ENCODE assay signal across 19 cellular contexts in genomic region chr7:106062006-106062405, GRCh38. TPM values are rescaled to one million over a fixed set of nuclear protein-coding genes. Genes with fewer than 3 reads are reported as not detected.
A peak's percentile ranks its signal among the peaks of the same experiment; 100 is the strongest.
DNase-seq lines count a peak whose midpoint lies in the region; ATAC-seq and TF ChIP-seq lines count a peak whose summit lies in the region.
"Had no signal": no experiment of that assay in that cellular context is flagged by ENCODE, and none has a peak within 500 bp of the region (broad histone marks: within the 10 kb centered on the region; RNA-seq: fewer than 3 reads in every experiment).

No MANE protein-coding gene starts in this region.

- CTCF ChIA-PET in activated CD8-positive, alpha-beta memory T cell treated with anti-CD3 and anti-CD28 coated beads, Interleukin-2, amount 10 ng/mL, durations not matched to agents 7 days and 5 days (lab: Charles Lee) = interaction anchor here (1.4 to 2.7 kb wide), 2 partner anchors 9 to 92 kb away, joined by 3 to 12 read pairs; no protein-coding TSS in a partner anchor
- CTCF ChIA-PET in Panc1 (lab: Charles Lee) = interaction anchor here (1.2 kb wide), 1 partner anchor 92 kb away, joined by 3 read pairs; no protein-coding TSS in a partner anchor

- H3K4me1 ChIP-seq in Panc1 (ENCODE audit: control insufficient read depth, insufficient read depth, low read length) (peaks cover 54% of the 10 kb centered on the region), right cardiac atrium (ENCODE audit: control insufficient read depth, insufficient read depth, low read length) (peaks cover 11% of the 10 kb centered on the region), heart left ventricle (peaks cover 0 to 38% (median 26%) of the 10 kb centered on the region in 12 donors), BE2C (peaks cover 16% of the 10 kb centered on the region)

- H3K27ac ChIP-seq in Panc1 (ENCODE audit: low read length) = peak overlapping the region; percentile 90; the same call in 1 of the 2 replicates
- H3K27ac ChIP-seq in right cardiac atrium (ENCODE audit: low read length) = no peak overlapping the region
- H3K27ac ChIP-seq in heart left ventricle = no peak overlapping the region
- H3K27ac ChIP-seq: neutrophil, WERI-Rb-1 had no signal

- in situ Hi-C loops in Panc1 (cut with HindIII; ENCODE audit: low pct_unique_long_range_greater_than_20kb, low sequenced_read_pairs) = loop anchor here (25.0 kb wide), 1 partner anchor 100 kb away; no protein-coding TSS in a partner anchor

- H3K36me3 Mint-ChIP-seq in activated CD8-positive, alpha-beta memory T cell treated with anti-CD3 and anti-CD28 coated beads, Interleukin-2, amount 10 ng/mL, durations not matched to agents 7 days and 5 days = no peaks in the 10 kb centered on the region

- no peaks in the 10 kb centered on the region for H3K27me3 Mint-ChIP-seq in activated CD8-positive, alpha-beta memory T cell treated with anti-CD3 and anti-CD28 coated beads, Interleukin-2, amount 10 ng/mL, durations not matched to agents 7 days and 5 days
- H3K27me3 Mint-ChIP-seq: activated T-cell treated with anti-CD3 and anti-CD28 coated beads, Interleukin-2, amount 50 U/mL, for 24 hours had no signal

- POLR2A ChIA-PET in Panc1 (lab: Charles Lee) = interaction anchor here (0.6 kb wide), 1 partner anchor 169 kb away, joined by 5 read pairs; no protein-coding TSS in a partner anchor

- TF ChIP-seq POLR2A in heart left ventricle (IDR thresholded peaks at IDR 0.05) = no peak

- H3K27ac Mint-ChIP-seq in activated CD8-positive, alpha-beta memory T cell treated with anti-CD3 and anti-CD28 coated beads, Interleukin-2, amount 10 ng/mL, durations not matched to agents 7 days and 5 days = peak overlapping the region; percentile 64
- H3K27ac Mint-ChIP-seq: activated T-cell treated with anti-CD3 and anti-CD28 coated beads, Interleukin-2, amount 50 U/mL, for 24 hours had no signal

- no peaks in the 10 kb centered on the region for H3K9me3 Mint-ChIP-seq in activated CD8-positive, alpha-beta memory T cell treated with anti-CD3 and anti-CD28 coated beads, Interleukin-2, amount 10 ng/mL, durations not matched to agents 7 days and 5 days (ENCODE audit: low read depth)
- H3K9me3 Mint-ChIP-seq: activated T-cell treated with anti-CD3 and anti-CD28 coated beads, Interleukin-2, amount 50 U/mL, for 24 hours; dendritic cell treated with granulocyte-macrophage colony-stimulating factor and Interleukin-4, amounts not matched to agents 40 ng/mL and 50 ng/mL, for 4 days had no signal

- 97% methylated on average over 7 of the region's 7 CpGs for WGBS in right cardiac atrium
- 95 to 98% (median 97%) methylated on average over 7 of the region's 7 CpGs for WGBS in heart left ventricle, 4 donors

- H3K4me3 Mint-ChIP-seq in activated CD8-positive, alpha-beta memory T cell treated with anti-CD3 and anti-CD28 coated beads, Interleukin-2, amount 10 ng/mL, durations not matched to agents 7 days and 5 days = no peak overlapping the region
- H3K4me3 Mint-ChIP-seq: activated T-cell treated with anti-CD3 and anti-CD28 coated beads, Interleukin-2, amount 50 U/mL, for 24 hours; dendritic cell treated with granulocyte-macrophage colony-stimulating factor and Interleukin-4, amounts not matched to agents 40 ng/mL and 50 ng/mL, for 4 days; H9 had no signal

- H3K36me3 ChIP-seq in Panc1 (ENCODE audit: control insufficient read depth, insufficient read depth, low read length) (no peaks in the 10 kb centered on the region), heart left ventricle (no peaks in the 10 kb centered on the region), BE2C (no peaks in the 10 kb centered on the region)
- H3K36me3 ChIP-seq: neutrophil, suprapubic skin, WERI-Rb-1 had no signal

- intact Hi-C loops in Panc1 (cut with micrococcal nuclease; ENCODE audit: unreplicated experiment) = no loop called here
- intact Hi-C loops in right cardiac atrium (cut with DNase I) = no loop called here
- intact Hi-C loops in heart left ventricle (cut with DNase I) = loop anchor here in 3 of 10 donors (5.0 to 10.0 kb wide), 2 partner anchors 50 to 223 kb away; partner anchors contain the start of genes NAMPT (in 2 of the 3) and SYPL1 (in 1 of the 3)

- H3K27me3 ChIP-seq in Panc1 (ENCODE audit: control insufficient read depth, insufficient read depth, low read length) = no peaks in the 10 kb centered on the region
- H3K27me3 ChIP-seq in right cardiac atrium (ENCODE audit: control insufficient read depth, insufficient read depth) = no peaks in the 10 kb centered on the region
- no peaks in the 10 kb centered on the region for H3K27me3 ChIP-seq in heart left ventricle
- no peaks in the 10 kb centered on the region for H3K27me3 ChIP-seq in BE2C
- H3K27me3 ChIP-seq: suprapubic skin had no signal

- ATAC-seq in activated CD8-positive, alpha-beta memory T cell treated with anti-CD3 and anti-CD28 coated beads, Interleukin-2, amount 10 ng/mL, durations not matched to agents 7 days and 5 days = no peak
- 0 out of 2 replicates have a peak, but pooled peaks have one; percentile 13 for ATAC-seq in Panc1
- ATAC-seq in stimulated activated naive CD8-positive, alpha-beta T cell treated with anti-CD3 and anti-CD28 coated beads, Interleukin-15, Interleukin-2, amounts not matched to agents 100 U/mL and 50 U/mL, for 24 hours = peak; percentile 38
- ATAC-seq in right cardiac atrium = no peak
- no peak for ATAC-seq in heart left ventricle

- H3K4me1 Mint-ChIP-seq in activated CD8-positive, alpha-beta memory T cell treated with anti-CD3 and anti-CD28 coated beads, Interleukin-2, amount 10 ng/mL, durations not matched to agents 7 days and 5 days = peaks cover 40% of the 10 kb centered on the region

- no TSS peak for BruUV-seq in Panc1 (replicated peaks; lab: Mats Ljungman, UMichigan)

- H3K4me3 ChIP-seq in Panc1 (ENCODE audit: low read depth in 2 of 2, low read length in 2 of 2) = no peak overlapping the region
- H3K4me3 ChIP-seq in epithelial cell of esophagus (ENCODE audit: low read length) = no peak overlapping the region
- no peak overlapping the region for H3K4me3 ChIP-seq in right cardiac atrium (ENCODE audit: low read length)
- H3K4me3 ChIP-seq in heart left ventricle = no peak overlapping the region
- H3K4me3 ChIP-seq in BE2C (ENCODE audit: low read depth, low read length) = no peak overlapping the region
- H3K4me3 ChIP-seq: lung, suprapubic skin had no signal

- no peaks in the 10 kb centered on the region for H3K9me3 ChIP-seq in Panc1 (ENCODE audit: control insufficient read depth, insufficient read depth, low read depth, low read length)
- no peaks in the 10 kb centered on the region for H3K9me3 ChIP-seq in right cardiac atrium (ENCODE audit: control insufficient read depth, low read length)
- H3K9me3 ChIP-seq in heart left ventricle = no peaks in the 10 kb centered on the region
- no peaks in the 10 kb centered on the region for H3K9me3 ChIP-seq in BE2C
- H3K9me3 ChIP-seq: neutrophil, suprapubic skin had no signal

- TF ChIP-seq CTCF in Panc1 (IDR thresholded peaks at IDR 0.05) (no peak), epithelial cell of esophagus (IDR thresholded peaks at IDR 0.05; ENCODE audit: insufficient read depth, low read depth, low read length, missing control alignments) (no peak), heart left ventricle (IDR thresholded peaks at IDR 0.05) (no peak), BE2C (IDR thresholded peaks at IDR 0.05; ENCODE audit: low read depth, low read length) (no peak)

- no peak for DNase-seq in activated CD8-positive, alpha-beta memory T cell treated with anti-CD3 and anti-CD28 coated beads, Interleukin-2, amount 10 ng/mL, durations not matched to agents 7 days and 5 days
- no peak for DNase-seq in activated CD8-positive, alpha-beta memory T cell treated with anti-CD3 and anti-CD28 coated beads, Interleukin-2, amount 50 U/mL, for 4 hours
- DNase-seq in Panc1 (ENCODE audit: low read depth, low spot score) = no peak
- DNase-seq in epithelial cell of esophagus (ENCODE audit: low read depth) = peak; percentile 68
- DNase-seq in stimulated activated naive CD8-positive, alpha-beta T cell treated with anti-CD3 and anti-CD28 coated beads, Interleukin-15, Interleukin-2, amounts not matched to agents 100 U/mL and 50 U/mL, for 24 hours = no peak
- DNase-seq in right cardiac atrium = no peak
- DNase-seq in heart left ventricle = no peak
- no peak for DNase-seq in BE2C
- DNase-seq: 8988T; activated T-cell treated with anti-CD3 and anti-CD28 coated beads, Interleukin-2, amount 50 U/mL, for 24 hours; anterior cingulate cortex; H9; NCI-H2029; NCI-H774; WERI-Rb-1 had no signal

RNA-seq across cellular contexts. Expression of gene SYPL1, which starts 50.1 kb away (rescaled TPM):
- 10 to 100 TPM; 21.9 to 24.1 TPM for total RNA-seq in activated CD8-positive, alpha-beta memory T cell treated with anti-CD3 and anti-CD28 coated beads, Interleukin-2, amount 10 ng/mL, durations not matched to agents 7 days and 5 days
- total RNA-seq in Panc1 (2021; ENCODE audit: unreplicated experiment) (98.3 TPM), right cardiac atrium (10 to 100 TPM; 72.2 to 86.9 (median 79.7) TPM), heart left ventricle (10 to 100 TPM; 71.7 to 99.8 (median 78.5) TPM)
- polyA plus RNA-seq in Panc1 (2012; ENCODE audit: insufficient read length) = 59.7 TPM
- polyA plus RNA-seq in right cardiac atrium (78.0 TPM), heart left ventricle (10 to 100 TPM; 70.6 to 93.4 TPM)
- polyA plus RNA-seq in BE2C (2012; ENCODE audit: insufficient read depth, insufficient read length, low read depth) = 33.1 TPM

Comparison
In these comparisons a context has a peak if more than half of its experiments do, and no peak if none do; other contexts are left out.
1. ATAC-seq: peak in Panc1 (single experiment) and stimulated activated naive CD8-positive, alpha-beta T cell treated with anti-CD3 and anti-CD28 coated beads, Interleukin-15, Interleukin-2, amounts not matched to agents 100 U/mL and 50 U/mL, for 24 hours (single experiment); none in activated CD8-positive, alpha-beta memory T cell treated with anti-CD3 and anti-CD28 coated beads, Interleukin-2, amount 10 ng/mL, durations not matched to agents 7 days and 5 days (single experiment), right cardiac atrium (0 of 2) and heart left ventricle (0 of 4).